In the genomic region with DNA sequence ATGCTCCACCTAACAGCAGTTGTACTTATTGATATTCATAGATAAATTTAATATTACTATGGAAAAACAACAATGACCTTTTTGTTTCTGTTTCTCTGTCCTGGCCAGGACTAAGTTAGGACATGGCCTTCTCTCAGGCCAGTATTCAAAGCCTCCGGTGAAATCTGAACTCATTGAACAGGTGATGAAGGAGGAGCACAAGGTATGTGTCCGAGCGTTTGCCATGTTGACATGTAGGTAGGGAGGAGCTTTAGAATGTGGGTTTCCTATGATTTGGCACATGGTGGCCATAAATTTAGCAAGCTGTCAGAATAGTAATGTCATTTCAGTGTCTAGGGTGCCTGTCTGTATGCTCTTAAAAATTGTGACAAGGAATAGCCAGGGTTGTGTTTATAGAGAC, we compare ENCODE assay signal across 29 cellular contexts.
"Had no signal": no experiment of that assay in that cellular context is flagged by ENCODE, and none has a peak within 500 bp of the region (broad histone marks: within the 10 kb centered on the region; RNA-seq: fewer than 3 reads in every experiment).

No MANE protein-coding gene starts in this region.

- H3K9me3 Mint-ChIP-seq: activated CD4-positive, alpha-beta memory T cell treated with anti-CD3 and anti-CD28 coated beads, Interleukin-2, amount 10 ng/mL, durations not matched to agents 7 days and 5 days; activated CD4-positive, alpha-beta T cell treated with anti-CD3 and anti-CD28 coated beads, Interleukin-2, amount 10 ng/mL, durations not matched to agents 7 days and 5 days; activated naive CD4-positive, alpha-beta T cell treated with anti-CD3 and anti-CD28 coated beads, Interleukin-2, amount 10 ng/mL, durations not matched to agents 7 days and 5 days; activated naive CD4-positive, alpha-beta T cell treated with anti-CD3 and anti-CD28 coated beads, Interleukin-2, amount 50 U/mL, for 72 hours; activated naive CD8-positive, alpha-beta T cell treated with anti-CD3 and anti-CD28 coated beads, Interleukin-2, amount 10 ng/mL, durations not matched to agents 7 days and 5 days; activated T-cell treated with anti-CD3 and anti-CD28 coated beads, Interleukin-2, amount 50 U/mL, for 24 hours; activated T-cell treated with anti-CD3 and anti-CD28 coated beads, Interleukin-2, amount 50 U/mL, for 72 hours had no signal

- H3K27me3 ChIP-seq: ascending aorta, breast epithelium, cardiac muscle cell, colonic mucosa had no signal

- H3K4me3 ChIP-seq: ascending aorta, breast epithelium, cardiac muscle cell, colonic mucosa had no signal

- H3K27ac Mint-ChIP-seq: activated CD4-positive, alpha-beta memory T cell treated with anti-CD3 and anti-CD28 coated beads, Interleukin-2, amount 10 ng/mL, durations not matched to agents 7 days and 5 days; activated CD4-positive, alpha-beta T cell treated with anti-CD3 and anti-CD28 coated beads for 36 hours; activated CD4-positive, alpha-beta T cell treated with anti-CD3 and anti-CD28 coated beads, Interleukin-2, amount 10 ng/mL, durations not matched to agents 7 days and 5 days; activated naive CD4-positive, alpha-beta T cell treated with anti-CD3 and anti-CD28 coated beads, Interleukin-2, amount 10 ng/mL, durations not matched to agents 7 days and 5 days; activated naive CD4-positive, alpha-beta T cell treated with anti-CD3 and anti-CD28 coated beads, Interleukin-2, amount 50 U/mL, for 72 hours; activated naive CD8-positive, alpha-beta T cell treated with anti-CD3 and anti-CD28 coated beads, Interleukin-2, amount 10 ng/mL, durations not matched to agents 7 days and 5 days; activated T-cell treated with anti-CD3 and anti-CD28 coated beads, Interleukin-2, amount 50 U/mL, for 24 hours; activated T-cell treated with anti-CD3 and anti-CD28 coated beads, Interleukin-2, amount 50 U/mL, for 72 hours had no signal

- H3K27me3 Mint-ChIP-seq: activated CD4-positive, alpha-beta memory T cell treated with anti-CD3 and anti-CD28 coated beads, Interleukin-2, amount 10 ng/mL, durations not matched to agents 7 days and 5 days; activated CD4-positive, alpha-beta T cell treated with anti-CD3 and anti-CD28 coated beads for 36 hours; activated CD4-positive, alpha-beta T cell treated with anti-CD3 and anti-CD28 coated beads, Interleukin-2, amount 10 ng/mL, durations not matched to agents 7 days and 5 days; activated naive CD4-positive, alpha-beta T cell treated with anti-CD3 and anti-CD28 coated beads, Interleukin-2, amount 10 ng/mL, durations not matched to agents 7 days and 5 days; activated naive CD8-positive, alpha-beta T cell treated with anti-CD3 and anti-CD28 coated beads, Interleukin-2, amount 10 ng/mL, durations not matched to agents 7 days and 5 days; activated T-cell treated with anti-CD3 and anti-CD28 coated beads, Interleukin-2, amount 50 U/mL, for 24 hours had no signal

- H3K36me3 ChIP-seq: breast epithelium, colonic mucosa had no signal

- H3K4me1 Mint-ChIP-seq: activated CD4-positive, alpha-beta memory T cell treated with anti-CD3 and anti-CD28 coated beads, Interleukin-2, amount 10 ng/mL, durations not matched to agents 7 days and 5 days; activated CD4-positive, alpha-beta T cell treated with anti-CD3 and anti-CD28 coated beads, Interleukin-2, amount 10 ng/mL, durations not matched to agents 7 days and 5 days; activated naive CD4-positive, alpha-beta T cell treated with anti-CD3 and anti-CD28 coated beads, Interleukin-2, amount 10 ng/mL, durations not matched to agents 7 days and 5 days; activated naive CD8-positive, alpha-beta T cell treated with anti-CD3 and anti-CD28 coated beads, Interleukin-2, amount 10 ng/mL, durations not matched to agents 7 days and 5 days; brain had no signal

- DNase-seq: activated CD4-positive, alpha-beta memory T cell treated with anti-CD3 and anti-CD28 coated beads, Interleukin-2, amount 10 ng/mL, durations not matched to agents 7 days and 5 days; activated CD4-positive, alpha-beta T cell treated with anti-CD3 and anti-CD28 coated beads for 36 hours; activated CD4-positive, alpha-beta T cell treated with anti-CD3 and anti-CD28 coated beads, Interleukin-2, amount 10 ng/mL, durations not matched to agents 7 days and 5 days; activated CD4-positive, alpha-beta T cell treated with anti-CD3 and anti-CD28 coated beads, Interleukin-2, amount 50 U/mL, for 4 hours; activated CD4-positive, CD25-positive, alpha-beta regulatory T cell; activated CD4-positive, CD25-positive, alpha-beta regulatory T cell treated with anti-CD3 and anti-CD28 coated beads, Interleukin-2, amount 50 U/mL, for 72 hours; activated CD8-positive, alpha-beta memory T cell treated with anti-CD3 and anti-CD28 coated beads, Interleukin-2, amount 50 U/mL, for 48 hours; activated gamma-delta T cell; activated naive CD4-positive, alpha-beta T cell; activated naive CD4-positive, alpha-beta T cell treated with anti-CD3 and anti-CD28 coated beads, Interleukin-2, amount 10 ng/mL, durations not matched to agents 7 days and 5 days; activated naive CD8-positive, alpha-beta T cell treated with anti-CD3 and anti-CD28 coated beads, Interleukin-2, amount 10 ng/mL, durations not matched to agents 7 days and 5 days; activated T-cell treated with anti-CD3 and anti-CD28 coated beads for 4 hours; activated T-cell treated with anti-CD3 and anti-CD28 coated beads, Interleukin-2, amount 50 U/mL, for 24 hours; activated T-cell treated with anti-CD3 and anti-CD28 coated beads, Interleukin-2, amount 50 U/mL, for 72 hours; central memory CD4-positive, alpha-beta T cell; cerebellar nuclear complex; colonic mucosa; effector CD8-positive, alpha-beta T cell; foreskin fibroblast; T-helper 2 cell had no signal

- H3K4me1 ChIP-seq: ascending aorta, breast epithelium, colonic mucosa had no signal

- H3K9me3 ChIP-seq: ascending aorta, breast epithelium, colonic mucosa had no signal

- FAIRE-seq: endometrium, endothelial cell of umbilical vein, frontal cortex had no signal

- ATAC-seq: activated CD4-positive, alpha-beta T cell treated with anti-CD3 and anti-CD28 coated beads for 36 hours; activated naive CD4-positive, alpha-beta T cell treated with anti-CD3 and anti-CD28 coated beads, Interleukin-2, amount 50 U/mL, for 72 hours; activated T-cell treated with anti-CD3 and anti-CD28 coated beads, Interleukin-2, amount 50 U/mL, for 72 hours had no signal

- H3K4me3 Mint-ChIP-seq: activated CD4-positive, alpha-beta memory T cell treated with anti-CD3 and anti-CD28 coated beads, Interleukin-2, amount 10 ng/mL, durations not matched to agents 7 days and 5 days; activated CD4-positive, alpha-beta T cell treated with anti-CD3 and anti-CD28 coated beads for 36 hours; activated CD4-positive, alpha-beta T cell treated with anti-CD3 and anti-CD28 coated beads, Interleukin-2, amount 10 ng/mL, durations not matched to agents 7 days and 5 days; activated naive CD4-positive, alpha-beta T cell treated with anti-CD3 and anti-CD28 coated beads, Interleukin-2, amount 10 ng/mL, durations not matched to agents 7 days and 5 days; activated naive CD8-positive, alpha-beta T cell treated with anti-CD3 and anti-CD28 coated beads, Interleukin-2, amount 10 ng/mL, durations not matched to agents 7 days and 5 days; activated T-cell treated with anti-CD3 and anti-CD28 coated beads, Interleukin-2, amount 50 U/mL, for 24 hours; activated T-cell treated with anti-CD3 and anti-CD28 coated beads, Interleukin-2, amount 50 U/mL, for 72 hours; brain had no signal

- H3K27ac ChIP-seq: ascending aorta, breast epithelium, cardiac muscle cell, colonic mucosa, epithelial cell of prostate had no signal
